ENCODE assay signal across 8 cellular contexts in the genomic region with DNA sequence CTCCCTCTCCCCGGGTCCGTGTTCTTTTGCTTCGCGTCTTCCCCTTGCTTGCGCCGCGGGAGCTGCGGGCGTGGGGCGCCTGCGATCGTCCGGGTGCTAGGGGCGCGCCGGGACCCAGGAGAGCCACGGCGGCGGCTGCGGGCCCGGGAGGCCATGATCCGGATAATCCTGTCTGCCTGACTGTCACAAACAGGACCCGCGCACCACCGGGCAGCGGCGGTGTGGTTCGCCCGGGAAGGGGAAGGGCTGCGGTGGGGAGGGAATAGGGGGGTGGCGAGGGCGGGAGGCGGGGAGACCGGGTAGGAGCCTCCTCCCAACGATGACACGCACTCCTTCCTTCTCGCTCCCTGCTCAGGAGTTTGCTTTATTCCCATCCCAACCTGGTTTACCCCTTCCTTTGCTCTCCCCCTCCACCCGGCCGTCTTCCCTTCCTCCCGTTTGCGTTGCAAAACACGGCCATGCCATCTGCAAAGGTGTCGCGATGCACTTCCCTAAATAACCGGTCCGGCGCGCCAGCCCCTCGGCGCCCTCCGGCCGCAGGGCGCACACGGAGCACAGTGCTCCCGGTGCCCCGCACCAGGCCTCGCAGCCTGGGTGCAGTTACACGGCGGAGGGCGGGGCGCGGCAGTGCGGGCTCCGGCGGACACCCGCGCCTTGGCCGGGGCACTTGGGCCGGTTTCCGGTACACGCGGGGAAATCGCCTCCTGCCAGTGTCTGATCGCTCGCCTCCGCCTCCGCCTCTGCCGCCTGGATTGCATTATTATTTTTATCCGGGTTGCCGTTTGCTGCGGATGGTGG. TPM values are rescaled to one million over a fixed set of nuclear protein-coding genes. Genes with fewer than 3 reads are reported as not detected.
DNase-seq lines count a peak whose midpoint lies in the region; ATAC-seq and TF ChIP-seq lines count a peak whose summit lies in the region.

No MANE protein-coding gene starts in this region.

- no peaks in the 10 kb centered on the region for H3K9me3 ChIP-seq in Panc1 (ENCODE audit: control insufficient read depth, insufficient read depth, low read depth, low read length)

- POLR2A ChIA-PET in Panc1 (lab: Charles Lee) = no interaction called here

- peaks cover 36% of the 10 kb centered on the region for H3K4me1 Mint-ChIP-seq in nephron

- CTCF ChIA-PET in Panc1 (lab: Charles Lee) = no interaction called here

- no peaks in the 10 kb centered on the region for H3K4me1 ChIP-seq in Panc1 (ENCODE audit: control insufficient read depth, insufficient read depth, low read length)

- ATAC-seq in HG02798 (IDR thresholded peaks at IDR 0.05; ENCODE audit: poor library complexity, unreplicated experiment) (peak; percentile 4), Panc1 (peak; percentile 63), HG03280 (IDR thresholded peaks at IDR 0.05; ENCODE audit: unreplicated experiment) (no peak)
- ATAC-seq in stimulated activated naive CD8-positive, alpha-beta T cell treated with anti-CD3 and anti-CD28 coated beads, Interleukin-15, Interleukin-2, amounts not matched to agents 100 U/mL and 50 U/mL, for 24 hours = no peak

- H3K27me3 Mint-ChIP-seq in nephron (ENCODE audit: low read depth) = peaks cover 18% of the 10 kb centered on the region

- H3K36me3 ChIP-seq in Panc1 (ENCODE audit: control insufficient read depth, insufficient read depth, low read length) = no peaks in the 10 kb centered on the region

- BruUV-seq in Panc1 (replicated peaks; lab: Mats Ljungman, UMichigan) = no TSS peak

- H3K27me3 ChIP-seq in Panc1 (ENCODE audit: control insufficient read depth, insufficient read depth, low read length) = no peaks in the 10 kb centered on the region

- in situ Hi-C loops in Panc1 (cut with HindIII; ENCODE audit: low pct_unique_long_range_greater_than_20kb, low sequenced_read_pairs) = no loop called here

- no peak overlapping the region for H3K27ac ChIP-seq in Panc1 (ENCODE audit: low read length)

- peak overlapping the region; percentile 58 to 68 for H3K4me3 ChIP-seq in Panc1 (ENCODE audit: low read depth in 2 of 2, low read length in 2 of 2)

- peak overlapping the region; percentile 96 to 100 (median 99) for H3K4me3 Mint-ChIP-seq in nephron

- DNase-seq in COLO668 (lab: John Stamatoyannopoulos, UW; ENCODE audit: unreplicated experiment) (peak; percentile 76), Panc1 (ENCODE audit: low read depth, low spot score) (no peak), fibroblast of the conjunctiva (ENCODE audit: low read depth) (peak; percentile 56)
- DNase-seq in activated T-helper 9 cell treated with anti-CD3 and anti-CD28 coated beads, Interleukin-2, amount 50 U/mL, for 16 hours (ENCODE audit: low read depth) = peak; percentile 54
- peak; percentile 72 for DNase-seq in stimulated activated naive CD8-positive, alpha-beta T cell treated with anti-CD3 and anti-CD28 coated beads, Interleukin-15, Interleukin-2, amounts not matched to agents 100 U/mL and 50 U/mL, for 24 hours

- no peak for TF ChIP-seq CTCF in Panc1 (IDR thresholded peaks at IDR 0.05)
- TF ChIP-seq CTCF in nephron (IDR thresholded peaks at IDR 0.05; ENCODE audit: unreplicated experiment in 3 of 3) = no peak

- H3K9me3 Mint-ChIP-seq in nephron = no peaks in the 10 kb centered on the region

- H3K36me3 Mint-ChIP-seq in nephron (ENCODE audit: low read depth) = no peaks in the 10 kb centered on the region

- intact Hi-C loops in Panc1 (cut with micrococcal nuclease; ENCODE audit: unreplicated experiment) = no loop called here

- peak overlapping the region; percentile 95 to 97 (median 97) for H3K27ac Mint-ChIP-seq in nephron

RNA-seq across cellular contexts. Expression of gene SMARCA2, which starts 1.5 kb away (rescaled TPM):
- 13.3 TPM for total RNA-seq in Panc1 (2021; ENCODE audit: unreplicated experiment)
- polyA plus RNA-seq in Panc1 (2012; ENCODE audit: insufficient read length) = 8.0 TPM

Comparison
In these comparisons a context has a peak if more than half of its experiments do, and no peak if none do; other contexts are left out.
1. ATAC-seq: peak in HG02798 (single experiment) and Panc1 (single experiment); none in stimulated activated naive CD8-positive, alpha-beta T cell treated with anti-CD3 and anti-CD28 coated beads, Interleukin-15, Interleukin-2, amounts not matched to agents 100 U/mL and 50 U/mL, for 24 hours (single experiment) and HG03280 (single experiment).